In the genomic region with DNA sequence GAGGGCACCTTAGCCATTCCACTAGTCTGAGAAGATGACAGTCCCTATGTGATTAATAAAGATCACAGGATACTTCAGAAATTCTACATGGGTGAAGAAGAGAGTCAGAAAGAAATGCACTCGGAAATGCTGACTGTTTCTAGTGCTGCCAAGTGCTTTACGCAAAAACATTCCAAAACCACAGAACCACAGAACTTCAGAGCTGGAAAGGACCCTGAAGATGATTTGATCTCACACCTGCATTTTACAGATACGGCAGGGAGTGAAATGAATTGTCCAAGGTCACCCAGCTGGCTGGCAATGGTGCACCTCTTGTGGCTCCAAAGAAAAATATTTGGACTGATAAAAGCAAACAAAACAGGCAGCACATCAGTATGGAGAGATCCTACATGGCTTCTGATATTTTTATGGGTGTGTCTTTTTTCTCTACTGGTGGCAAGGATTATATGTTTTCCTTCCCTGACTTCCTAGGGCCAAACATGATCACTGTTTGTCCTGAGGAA, we compare ENCODE assay signal across 16 cellular contexts.
DNase-seq lines count a peak whose midpoint lies in the region; ATAC-seq and TF ChIP-seq lines count a peak whose summit lies in the region.
"Had no signal": no experiment of that assay in that cellular context is flagged by ENCODE, and none has a peak within 500 bp of the region (broad histone marks: within the 10 kb centered on the region; RNA-seq: fewer than 3 reads in every experiment).

No MANE protein-coding gene starts in this region.

- H4K20me1 ChIP-seq in PC-3 (ENCODE audit: low read length), result no peaks in the 10 kb centered on the region

- H2BK12ac ChIP-seq in neuronal stem cell (ENCODE audit: low read length), result no peak overlapping the region

- DNase-seq in DMS53 treated with DMSO at 0.1 percent for 48 hours (lab: John Stamatoyannopoulos, UW; ENCODE audit: unreplicated experiment), result peak; percentile 13
- peak; percentile 56 for DNase-seq in PC-3
- DNase-seq in epithelial cell of prostate (ENCODE audit: low read depth, low spot score), result no peak
- DNase-seq in neuronal stem cell (ENCODE audit: low spot score), result no peak
- DNase-seq in NCI-H774 (lab: John Stamatoyannopoulos, UW), result no peak
- no peak for DNase-seq in SJCRH30
- DNase-seq in heart right ventricle, result no peak
- DNase-seq: activated CD4-positive, CD25-positive, alpha-beta regulatory T cell; activated T-cell treated with anti-CD3 and anti-CD28 coated beads, Interleukin-2, amount 50 U/mL, for 4 hours; caudate nucleus; kidney; occipital lobe; stimulated activated CD4-positive, alpha-beta T cell treated with anti-CD3 and anti-CD28 coated beads, Interleukin-2, amount 100 ng/mL, for 24 hours; stimulated activated naive B cell treated with anti-CD40 and anti-IgM and Interleukin-4, amounts not matched to agents 10 μg/mL and 1 μg/mL and 100 μg/mL, for 72 hours had no signal

- H3K4me2 ChIP-seq in PC-3 (ENCODE audit: low read length), result peak overlapping the region; percentile 79
- no peak overlapping the region for H3K4me2 ChIP-seq in neuronal stem cell (ENCODE audit: insufficient read depth, low read length, poor library complexity, severe bottlenecking)

- no peak overlapping the region for H3K14ac ChIP-seq in neuronal stem cell (ENCODE audit: low read length)

- no peak overlapping the region for H2AK5ac ChIP-seq in neuronal stem cell (ENCODE audit: low read depth, low read length)

- ATAC-seq in PC-3 (peak; percentile 39), heart right ventricle (no peak), GM18870 (IDR thresholded peaks at IDR 0.05; ENCODE audit: unreplicated experiment) (no peak)
- ATAC-seq: stimulated activated naive B cell treated with anti-CD40 and anti-IgM and Interleukin-4, amounts not matched to agents 10 μg/mL and 1 μg/mL and 100 μg/mL, for 72 hours had no signal

- H3K27ac ChIP-seq in PC-3 (ENCODE audit: low read length) (peak overlapping the region; percentile 95), epithelial cell of prostate (peak overlapping the region; percentile 40), neuronal stem cell (replicated peaks; ENCODE audit: low read length) (peak overlapping the region; percentile 57), SJCRH30 (no peak overlapping the region), heart right ventricle (no peak overlapping the region)
- H3K27ac ChIP-seq: SK-N-MC had no signal

- H3K9me3 ChIP-seq in PC-3 (ENCODE audit: low read length), result no peaks in the 10 kb centered on the region
- no peaks in the 10 kb centered on the region for H3K9me3 ChIP-seq in neuronal stem cell (replicated peaks in 1 of 2; ENCODE audit: control insufficient read depth in 2 of 2, insufficient read depth in 1 of 2, low read depth in 1 of 2, low read length in 2 of 2)
- no peaks in the 10 kb centered on the region for H3K9me3 ChIP-seq in SJCRH30 (replicated peaks)
- H3K9me3 ChIP-seq in heart right ventricle, result no peaks in the 10 kb centered on the region

- no peaks in the 10 kb centered on the region for H3K9me2 ChIP-seq in PC-3 (replicated peaks; ENCODE audit: low read length)

- H2BK120ac ChIP-seq in neuronal stem cell (ENCODE audit: low read depth, low read length), result no peak overlapping the region

- H3K9ac ChIP-seq in PC-3 (ENCODE audit: low read length), result peak overlapping the region; percentile 65
- no peak overlapping the region for H3K9ac ChIP-seq in neuronal stem cell (ENCODE audit: low read depth, low read length, poor library complexity)

- H3K4me3 ChIP-seq in PC-3 (ENCODE audit: low read length) (peak overlapping the region; percentile 43; the same call in 1 of the 2 replicates), neuronal stem cell (ENCODE audit: low read length in 2 of 2) (no peak overlapping the region), SJCRH30 (no peak overlapping the region), heart right ventricle (no peak overlapping the region)
- H3K4me3 ChIP-seq: SK-N-MC had no signal

- H3K23ac ChIP-seq in neuronal stem cell (ENCODE audit: low read depth, low read length, poor library complexity), result no peak overlapping the region

- H3K36me3 ChIP-seq in PC-3 (ENCODE audit: low read depth, low read length), result no peaks in the 10 kb centered on the region
- no peaks in the 10 kb centered on the region for H3K36me3 ChIP-seq in neuronal stem cell (replicated peaks in 1 of 2; ENCODE audit: control insufficient read depth in 2 of 2, insufficient read depth in 2 of 2, low read length in 2 of 2)
- no peaks in the 10 kb centered on the region for H3K36me3 ChIP-seq in SJCRH30
- no peaks in the 10 kb centered on the region for H3K36me3 ChIP-seq in heart right ventricle

- H3K27me3 ChIP-seq in PC-3 (ENCODE audit: low read length), result no peaks in the 10 kb centered on the region
- no peaks in the 10 kb centered on the region for H3K27me3 ChIP-seq in neuronal stem cell (ENCODE audit: control insufficient read depth in 3 of 3, insufficient read depth in 3 of 3, low read depth in 1 of 3, low read length in 3 of 3)
- no peaks in the 10 kb centered on the region for H3K27me3 ChIP-seq in SJCRH30
- H3K27me3 ChIP-seq in heart right ventricle, result no peaks in the 10 kb centered on the region

- no TSS peak for BruUV-seq in PC-3 (replicated peaks; lab: Mats Ljungman, UMichigan)

- intact Hi-C loops in PC-3 (cut with micrococcal nuclease) (no loop called here), heart right ventricle (cut with DNase I) (no loop called here)

- CTCF ChIA-PET in PC-3 (lab: Charles Lee), result no interaction called here

- WGBS in neuronal stem cell (ENCODE audit: extremely low coverage in 2 of 2, insufficient read length in 2 of 2, insufficient replicate concordance in 1 of 2), 2 donors, result no CpG with 5 or more reads among the region's 3 CpGs
- WGBS in heart right ventricle, 2 donors, result 83 to 90% methylated on average over 3 of the region's 3 CpGs

- H4K91ac ChIP-seq in neuronal stem cell (ENCODE audit: low read depth, low read length, poor library complexity), result no peak overlapping the region

- no peaks in the 10 kb centered on the region for H3K79me2 ChIP-seq in PC-3 (ENCODE audit: low read length)

- no peaks in the 10 kb centered on the region for H3K79me1 ChIP-seq in neuronal stem cell (ENCODE audit: low read depth, low read length)

- H4K8ac ChIP-seq in neuronal stem cell (ENCODE audit: low read depth, low read length), result no peak overlapping the region

- no peak overlapping the region for H2BK15ac ChIP-seq in neuronal stem cell (ENCODE audit: low read length)

- H2BK5ac ChIP-seq in neuronal stem cell (ENCODE audit: low read length), result no peak overlapping the region

- peaks cover 4% of the 10 kb centered on the region for H3F3A ChIP-seq in PC-3 (ENCODE audit: low read length, unreplicated experiment)

- no peak overlapping the region for H3K4ac ChIP-seq in neuronal stem cell (ENCODE audit: low read length)

- H2AFZ ChIP-seq in PC-3 (ENCODE audit: low read length) (no peak overlapping the region), neuronal stem cell (ENCODE audit: low read length) (no peak overlapping the region)

- TF ChIP-seq CTCF in PC-3 (conservative IDR thresholded peaks at IDR 0.05; ENCODE audit: low read depth, low read length), result no peak
- no peak for TF ChIP-seq CTCF in heart right ventricle (IDR thresholded peaks at IDR 0.05)

- POLR2A ChIA-PET in PC-3 (lab: Charles Lee; ENCODE audit: unreplicated experiment), result interaction anchor here (0.5 kb wide), 1 partner anchor 60 kb away, joined by 7 read pairs; no protein-coding TSS in a partner anchor

- no peak overlapping the region for H3K18ac ChIP-seq in neuronal stem cell (ENCODE audit: low read length)

- H3K4me1 ChIP-seq in PC-3 (ENCODE audit: insufficient read depth, low read length) (peaks cover 25% of the 10 kb centered on the region), neuronal stem cell (ENCODE audit: control insufficient read depth in 2 of 2, insufficient read depth in 1 of 2, low read depth in 1 of 2, low read length in 2 of 2) (peaks cover 14 to 15% of the 10 kb centered on the region in 2 donors), SJCRH30 (no peaks in the 10 kb centered on the region), heart right ventricle (peaks cover 0 to 15% (median 5%) of the 10 kb centered on the region in 9 donors)

Comparison
In these comparisons a context has a peak if more than half of its experiments do, and no peak if none do; other contexts are left out.
1. DNase-seq: peak in DMS53 treated with DMSO at 0.1 percent for 48 hours (single experiment) and PC-3 (single experiment); none in epithelial cell of prostate (single experiment), neuronal stem cell (single experiment), NCI-H774 (single experiment), SJCRH30 (0 of 2) and heart right ventricle (0 of 2).
2. H3K27ac ChIP-seq: peak in PC-3 (single experiment), epithelial cell of prostate (single experiment) and neuronal stem cell (single experiment); none in SJCRH30 (single experiment) and heart right ventricle (0 of 10).